ENCODE assay signal across 32 cellular contexts in the genomic region with DNA sequence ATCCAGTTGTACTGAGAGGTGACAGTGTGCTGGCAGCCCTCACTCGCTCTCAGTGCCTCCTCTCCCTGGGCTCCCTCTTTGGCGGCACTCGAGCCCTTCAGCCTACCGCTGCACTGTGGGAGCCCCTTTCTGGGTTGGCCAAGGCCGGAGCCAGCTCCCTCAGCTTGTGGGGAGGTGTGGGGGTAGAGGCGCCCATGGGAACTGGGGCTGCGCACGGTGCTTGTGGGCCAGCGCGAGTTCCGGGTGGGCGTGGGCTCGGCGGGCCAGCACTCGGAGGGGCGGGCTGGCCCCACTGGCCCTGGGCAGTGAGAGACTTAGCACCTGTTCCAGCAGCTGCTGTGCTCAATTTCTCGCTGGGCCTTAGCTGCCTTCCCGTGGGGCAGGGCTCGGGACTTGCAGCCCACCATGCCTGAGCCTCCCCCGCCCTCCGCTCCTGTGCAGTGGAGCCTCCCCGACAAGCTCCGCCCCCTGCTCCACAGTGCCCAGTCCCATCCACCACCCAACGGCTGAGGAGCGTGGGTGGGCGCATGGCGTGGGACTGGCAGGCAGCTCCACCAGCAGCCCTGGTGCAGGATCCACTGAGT.
"Had no signal": no experiment of that assay in that cellular context is flagged by ENCODE, and none has a peak within 500 bp of the region (broad histone marks: within the 10 kb centered on the region; RNA-seq: fewer than 3 reads in every experiment).

No MANE protein-coding gene starts in this region.

- H3K27me3 Mint-ChIP-seq: activated CD4-positive, alpha-beta T cell treated with anti-CD3 and anti-CD28 coated beads for 36 hours; activated CD4-positive, alpha-beta T cell treated with anti-CD3 and anti-CD28 coated beads, Interleukin-2, amount 10 ng/mL, durations not matched to agents 7 days and 5 days had no signal

- H3K9ac ChIP-seq: SK-N-SH had no signal

- H3K9me2 ChIP-seq: SK-N-SH had no signal

- H3K4me1 Mint-ChIP-seq: activated CD4-positive, alpha-beta T cell treated with anti-CD3 and anti-CD28 coated beads for 36 hours; activated CD4-positive, alpha-beta T cell treated with anti-CD3 and anti-CD28 coated beads, Interleukin-2, amount 10 ng/mL, durations not matched to agents 7 days and 5 days had no signal

- H3K4me1 ChIP-seq: adrenal gland, body of pancreas, breast epithelium had no signal

- DNase-seq: activated CD4-positive, alpha-beta T cell treated with anti-CD3 and anti-CD28 coated beads for 36 hours; activated CD4-positive, alpha-beta T cell treated with anti-CD3 and anti-CD28 coated beads, Interleukin-2, amount 10 ng/mL, durations not matched to agents 7 days and 5 days; activated CD4-positive, alpha-beta T cell treated with anti-CD3 and anti-CD28 coated beads, Interleukin-2, amount 50 U/mL, for 48 hours; activated CD8-positive, alpha-beta memory T cell treated with anti-CD3 and anti-CD28 coated beads, Interleukin-2, amount 50 U/mL, for 4 hours; activated CD8-positive, alpha-beta T cell treated with anti-CD3 and anti-CD28 coated beads, Interleukin-2, amount 10 ng/mL, durations not matched to agents 7 days and 5 days; activated gamma-delta T cell treated with Interleukin-2 at 50 U/mL for 16 hours; activated naive CD4-positive, alpha-beta T cell treated with anti-CD3 and anti-CD28 coated beads for 36 hours; activated T-cell treated with anti-CD3 and anti-CD28 coated beads for 4 hours; activated T-cell treated with anti-CD3 and anti-CD28 coated beads, Interleukin-2, amount 50 U/mL, for 4 hours; adrenal gland; body of pancreas; caudate nucleus; NCI-H1092 treated with DMSO at 0.1 percent for 48 hours; NCI-H1417; NCI-H146; NCI-H187; NCI-H2029 treated with DMSO at 0.1 percent for 48 hours; NCI-H2107; NCI-H2171; NCI-H510A; NCI-H526; NCI-H748 treated with DMSO at 0.1 percent for 48 hours; PC-9; Right ventricle myocardium superior; SK-N-SH had no signal

- ATAC-seq: activated CD4-positive, alpha-beta T cell treated with anti-CD3 and anti-CD28 coated beads for 36 hours; activated CD4-positive, CD25-positive, alpha-beta regulatory T cell treated with anti-CD3 and anti-CD28 coated beads, Interleukin-2, amount 50 U/mL, for 24 hours; activated CD8-positive, alpha-beta T cell treated with anti-CD3 and anti-CD28 coated beads, Interleukin-2, amount 10 ng/mL, durations not matched to agents 7 days and 5 days; activated naive CD4-positive, alpha-beta T cell treated with anti-CD3 and anti-CD28 coated beads, Interleukin-2, amount 50 U/mL, for 72 hours; activated T-cell treated with anti-CD3 and anti-CD28 coated beads, Interleukin-2, amount 50 U/mL, for 4 hours; body of pancreas had no signal

- H3K9me3 ChIP-seq: adrenal gland, body of pancreas, breast epithelium, SJSA1, SK-N-SH had no signal

- H3K4me3 Mint-ChIP-seq: activated CD4-positive, alpha-beta T cell treated with anti-CD3 and anti-CD28 coated beads for 36 hours; activated CD4-positive, alpha-beta T cell treated with anti-CD3 and anti-CD28 coated beads, Interleukin-2, amount 10 ng/mL, durations not matched to agents 7 days and 5 days; activated CD8-positive, alpha-beta T cell treated with anti-CD3 and anti-CD28 coated beads, Interleukin-2, amount 10 ng/mL, durations not matched to agents 7 days and 5 days; activated naive CD4-positive, alpha-beta T cell treated with anti-CD3 and anti-CD28 coated beads for 36 hours; activated T-cell treated with anti-CD3 and anti-CD28 coated beads, Interleukin-2, amount 50 U/mL, for 4 hours; activated T-helper 1 cell treated with anti-CD3 and anti-CD28 coated beads, Interleukin-12 subunit alpha, Interleukin-12 subunit beta, Interleukin-2, Interleukin-4 antibody, amounts not matched to agents 30 ng/mL and 10 ng/mL and 1 ng/mL, durations not matched to agents 14 hours and 24 hours and 36 hours; T-helper 1 cell treated with Interleukin-12 subunit alpha and Interleukin-12 subunit beta and Interleukin-4 antibody, amounts not matched to agents 30 μg/mL and 1 μg/mL, for 36 hours; T-helper 2 cell treated with Interferon-gamma antibody and Interleukin-4, amounts not matched to agents 5 μg/mL and 100 μg/mL, for 36 hours had no signal

- H3K36me3 ChIP-seq: adrenal gland, breast epithelium, SJSA1 had no signal

- H2AFZ ChIP-seq: PC-9 had no signal

- H3K4me2 ChIP-seq: PC-9, SK-N-SH had no signal

- H3K27me3 ChIP-seq: adrenal gland, body of pancreas, breast epithelium, SJSA1 had no signal

- H3K27ac ChIP-seq: adrenal gland, body of pancreas, breast epithelium, PC-9, SJSA1 had no signal

- H3K27ac Mint-ChIP-seq: activated CD4-positive, alpha-beta T cell treated with anti-CD3 and anti-CD28 coated beads for 36 hours; activated CD4-positive, alpha-beta T cell treated with anti-CD3 and anti-CD28 coated beads, Interleukin-2, amount 10 ng/mL, durations not matched to agents 7 days and 5 days; activated CD8-positive, alpha-beta T cell treated with anti-CD3 and anti-CD28 coated beads, Interleukin-2, amount 10 ng/mL, durations not matched to agents 7 days and 5 days; activated naive CD4-positive, alpha-beta T cell treated with anti-CD3 and anti-CD28 coated beads for 36 hours; activated naive CD4-positive, alpha-beta T cell treated with anti-CD3 and anti-CD28 coated beads, Interleukin-2, amount 50 U/mL, for 72 hours; activated T-helper 1 cell treated with anti-CD3 and anti-CD28 coated beads, Interleukin-12 subunit alpha, Interleukin-12 subunit beta, Interleukin-2, Interleukin-4 antibody, amounts not matched to agents 30 ng/mL and 10 ng/mL and 1 ng/mL, durations not matched to agents 14 hours and 24 hours and 36 hours; T-helper 1 cell treated with Interleukin-12 subunit alpha and Interleukin-12 subunit beta and Interleukin-4 antibody, amounts not matched to agents 30 μg/mL and 1 μg/mL, for 36 hours; T-helper 2 cell treated with Interferon-gamma antibody and Interleukin-4, amounts not matched to agents 5 μg/mL and 100 μg/mL, for 36 hours had no signal

- H3K4me3 ChIP-seq: adrenal gland, body of pancreas, breast epithelium, PC-9, SJSA1 had no signal
